ENCODE assay signal across 8 cellular contexts in the genomic region with DNA sequence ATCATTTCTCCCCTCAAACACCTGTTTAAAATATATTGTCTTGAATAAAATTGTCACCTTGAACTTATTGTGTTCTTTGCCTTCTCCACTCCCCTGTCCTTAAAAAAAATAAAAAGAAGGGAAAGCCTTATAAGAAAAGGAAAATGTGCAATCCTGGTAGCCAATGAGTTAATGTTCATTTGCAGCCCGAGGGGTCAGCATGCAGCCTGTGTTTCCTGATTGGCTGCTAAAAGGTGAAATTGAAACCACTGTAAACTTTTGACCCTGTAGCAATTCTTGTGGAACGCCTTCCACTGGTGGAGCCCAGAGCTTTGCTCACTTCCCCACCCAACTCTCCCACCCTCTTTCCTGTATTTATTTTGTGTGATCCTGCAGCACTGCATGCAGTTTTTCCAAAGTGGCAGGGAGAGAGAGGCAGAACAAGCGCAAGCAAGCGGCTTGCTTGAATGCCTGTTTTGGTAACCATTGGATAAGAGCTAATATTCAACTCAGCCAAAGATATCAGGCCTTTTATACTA.
DNase-seq lines count a peak whose midpoint lies in the region; ATAC-seq and TF ChIP-seq lines count a peak whose summit lies in the region.

No MANE protein-coding gene starts in this region.

- H3K4me3 Mint-ChIP-seq in activated CD4-positive, alpha-beta T cell treated with anti-CD3 and anti-CD28 coated beads, Interleukin-2, amount 10 ng/mL, durations not matched to agents 7 days and 5 days: peak overlapping the region; percentile 26
- H3K4me3 Mint-ChIP-seq in activated naive CD8-positive, alpha-beta T cell treated with anti-CD3 and anti-CD28 coated beads, Interleukin-2, amount 50 U/mL, for 24 hours: peak overlapping the region; percentile 65

- ATAC-seq in HG02973 (IDR thresholded peaks at IDR 0.05; ENCODE audit: unreplicated experiment) (peak; percentile 64), psoas muscle (peak; percentile 84 to 89 (median 87))
- peak; percentile 46 for ATAC-seq in activated naive CD8-positive, alpha-beta T cell treated with anti-CD3 and anti-CD28 coated beads, Interleukin-2, amount 50 U/mL, for 24 hours

- WGBS in psoas muscle, 3 donors: 0 to 2% (median 1%) methylated on average over 4 of the region's 4 CpGs

- CTCF ChIA-PET in activated CD4-positive, alpha-beta T cell treated with anti-CD3 and anti-CD28 coated beads, Interleukin-2, amount 10 ng/mL, durations not matched to agents 7 days and 5 days (lab: Charles Lee): interaction anchor here (1.4 kb wide), 1 partner anchor 11 kb away, joined by 3 read pairs; no protein-coding TSS in a partner anchor

- H3K4me1 ChIP-seq in psoas muscle: peaks cover 53% of the 10 kb centered on the region

- no peaks in the 10 kb centered on the region for H3K27me3 Mint-ChIP-seq in activated CD4-positive, alpha-beta T cell treated with anti-CD3 and anti-CD28 coated beads, Interleukin-2, amount 10 ng/mL, durations not matched to agents 7 days and 5 days
- H3K27me3 Mint-ChIP-seq in activated naive CD8-positive, alpha-beta T cell treated with anti-CD3 and anti-CD28 coated beads, Interleukin-2, amount 50 U/mL, for 24 hours: no peaks in the 10 kb centered on the region

- intact Hi-C loops in cardiac septum (cut with DNase I): no loop called here
- intact Hi-C loops in psoas muscle (cut with DNase I): no loop called here

- H3K4me1 Mint-ChIP-seq in activated CD4-positive, alpha-beta T cell treated with anti-CD3 and anti-CD28 coated beads, Interleukin-2, amount 10 ng/mL, durations not matched to agents 7 days and 5 days: peaks cover 70% of the 10 kb centered on the region
- H3K4me1 Mint-ChIP-seq in activated naive CD8-positive, alpha-beta T cell treated with anti-CD3 and anti-CD28 coated beads, Interleukin-2, amount 50 U/mL, for 24 hours: peaks cover 80% of the 10 kb centered on the region

- POLR2A ChIA-PET in activated CD4-positive, alpha-beta T cell treated with anti-CD3 and anti-CD28 coated beads, Interleukin-2, amount 10 ng/mL, durations not matched to agents 7 days and 5 days (lab: Charles Lee): interaction anchor here (0.6 kb wide), 1 partner anchor 9 kb away, joined by 4 read pairs; no protein-coding TSS in a partner anchor

- H3K9me3 Mint-ChIP-seq in activated CD4-positive, alpha-beta T cell treated with anti-CD3 and anti-CD28 coated beads, Interleukin-2, amount 10 ng/mL, durations not matched to agents 7 days and 5 days: no peaks in the 10 kb centered on the region
- H3K9me3 Mint-ChIP-seq in activated naive CD8-positive, alpha-beta T cell treated with anti-CD3 and anti-CD28 coated beads, Interleukin-2, amount 50 U/mL, for 24 hours: no peaks in the 10 kb centered on the region

- H3K36me3 ChIP-seq in psoas muscle (ENCODE audit: insufficient read depth in 1 of 2, low read depth in 1 of 2): no peaks in the 10 kb centered on the region

- H3K9me3 ChIP-seq in psoas muscle: peaks cover 2% of the 10 kb centered on the region

- TF ChIP-seq CTCF in psoas muscle (IDR thresholded peaks at IDR 0.05): no peak

- H3K27ac Mint-ChIP-seq in activated CD4-positive, alpha-beta T cell treated with anti-CD3 and anti-CD28 coated beads, Interleukin-2, amount 10 ng/mL, durations not matched to agents 7 days and 5 days: peak overlapping the region; percentile 41
- peak overlapping the region; percentile 64 for H3K27ac Mint-ChIP-seq in activated naive CD8-positive, alpha-beta T cell treated with anti-CD3 and anti-CD28 coated beads, Interleukin-2, amount 50 U/mL, for 24 hours

- peak overlapping the region; percentile 45 for H3K4me3 ChIP-seq in psoas muscle

- DNase-seq in activated CD4-positive, alpha-beta T cell treated with anti-CD3 and anti-CD28 coated beads, Interleukin-2, amount 10 ng/mL, durations not matched to agents 7 days and 5 days: peak; percentile 22
- DNase-seq in activated CD4-positive, alpha-beta T cell treated with anti-CD3 and anti-CD28 coated beads, Interleukin-2, amount 50 U/mL, for 48 hours: no peak
- peak; percentile 34 to 80 for DNase-seq in NCI-H524 (lab: John Stamatoyannopoulos, UW)
- no peak for DNase-seq in activated naive CD8-positive, alpha-beta T cell treated with anti-CD3 and anti-CD28 coated beads, Interleukin-2, amount 50 U/mL, for 24 hours
- DNase-seq in cardiac septum (ENCODE audit: low spot score): peak; percentile 83
- peak in 1 of 2 donors; percentile 70 for DNase-seq in psoas muscle
- no peak for DNase-seq in stimulated activated CD4-positive, alpha-beta T cell treated with anti-CD3 and anti-CD28 coated beads, Interleukin-4, amount 100 ng/mL, for 4 hours

- no peaks in the 10 kb centered on the region for H3K27me3 ChIP-seq in psoas muscle (ENCODE audit: insufficient read depth in 3 of 3, low read length in 2 of 3)

- peak overlapping the region; percentile 54 for H3K27ac ChIP-seq in psoas muscle

- H3K36me3 Mint-ChIP-seq in activated CD4-positive, alpha-beta T cell treated with anti-CD3 and anti-CD28 coated beads, Interleukin-2, amount 10 ng/mL, durations not matched to agents 7 days and 5 days (ENCODE audit: low read depth): peaks cover 12% of the 10 kb centered on the region
- peaks cover 25% of the 10 kb centered on the region for H3K36me3 Mint-ChIP-seq in activated naive CD8-positive, alpha-beta T cell treated with anti-CD3 and anti-CD28 coated beads, Interleukin-2, amount 50 U/mL, for 24 hours (ENCODE audit: low read depth)

Comparison
In these comparisons a context has a peak if more than half of its experiments do, and no peak if none do; other contexts are left out.
1. DNase-seq: peak in activated CD4-positive, alpha-beta T cell treated with anti-CD3 and anti-CD28 coated beads, Interleukin-2, amount 10 ng/mL, durations not matched to agents 7 days and 5 days (single experiment), NCI-H524 (2 of 2) and cardiac septum (single experiment); none in activated CD4-positive, alpha-beta T cell treated with anti-CD3 and anti-CD28 coated beads, Interleukin-2, amount 50 U/mL, for 48 hours (0 of 2), activated naive CD8-positive, alpha-beta T cell treated with anti-CD3 and anti-CD28 coated beads, Interleukin-2, amount 50 U/mL, for 24 hours (single experiment) and stimulated activated CD4-positive, alpha-beta T cell treated with anti-CD3 and anti-CD28 coated beads, Interleukin-4, amount 100 ng/mL, for 4 hours (0 of 2).
2. Peak in every context shown above with its lines, with median percentiles within 50 percentile points of each other: ATAC-seq.